ENCODE assay signal across 1 cellular context in genomic region chr5:172064358-172064757, GRCh38.
TF ChIP-seq lines count a peak whose summit lies in the region.

No MANE protein-coding gene starts in this region.

TF ChIP-seq in K562, 482 proteins besides CTCF, POLR2A, EP300 and RAD21:
- TF ChIP-seq ZBTB43 (CRISPR knock-in tag; IDR thresholded peaks at IDR 0.05) (no peak), ZFP36 (IDR thresholded peaks at IDR 0.05; ENCODE audit: low read depth, low read length, partially characterized antibody) (peak; percentile 94), RBM25 (IDR thresholded peaks at IDR 0.05; ENCODE audit: low read depth, low read length, severe bottlenecking) (peak; percentile 11)
